8 cellular contexts compared by ENCODE assay signal in the genomic region with DNA sequence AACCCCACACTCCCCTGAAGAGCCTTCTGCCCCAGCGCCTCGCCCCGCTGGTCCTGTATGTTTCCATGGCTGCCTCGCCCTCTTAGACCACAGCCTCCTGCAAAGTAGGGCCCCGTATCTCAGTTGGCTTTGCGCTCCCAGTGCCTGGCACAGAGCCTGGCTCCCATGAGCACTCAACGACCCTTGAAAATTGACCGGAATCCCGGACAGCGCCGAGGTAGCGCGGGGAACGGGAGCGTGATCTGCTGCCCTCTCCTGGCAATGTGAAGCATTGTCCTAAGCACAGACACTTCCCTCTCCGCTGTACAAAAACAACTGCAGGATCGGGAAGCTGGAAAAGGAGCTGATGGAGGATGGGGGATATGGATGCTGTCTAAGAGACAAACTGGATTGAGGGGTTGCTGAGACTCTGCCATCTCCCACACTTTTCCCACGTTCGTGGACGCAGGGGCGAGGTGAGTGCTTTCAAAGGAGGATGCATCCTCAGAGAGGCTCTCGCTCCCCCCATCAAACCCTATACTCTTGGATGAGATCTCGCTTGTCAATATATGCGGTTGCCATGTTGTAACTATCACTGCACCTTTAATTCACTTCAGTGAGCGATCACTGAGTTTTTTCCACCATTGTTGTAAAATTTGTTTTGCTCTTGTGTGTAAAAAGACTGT. TPM values are rescaled to one million over a fixed set of nuclear protein-coding genes. Genes with fewer than 3 reads are reported as not detected.
DNase-seq lines count a peak whose midpoint lies in the region; ATAC-seq, FAIRE-seq and TF ChIP-seq lines count a peak whose summit lies in the region.

No MANE protein-coding gene starts in this region.

- peak; percentile 84 for FAIRE-seq in GM19239 (lab: Jason Lieb, UNC)

- no peaks in the 10 kb centered on the region for H3K9me3 Mint-ChIP-seq in activated CD4-positive, alpha-beta memory T cell treated with anti-CD3 and anti-CD28 coated beads for 36 hours
- no peaks in the 10 kb centered on the region for H3K9me3 Mint-ChIP-seq in effector memory CD8-positive, alpha-beta T cell
- H3K9me3 Mint-ChIP-seq in stimulated activated naive B cell treated with anti-CD40 and anti-IgM and Interleukin-4, amounts not matched to agents 10 μg/mL and 1 μg/mL and 100 μg/mL, for 72 hours, result no peaks in the 10 kb centered on the region

- no peak overlapping the region for H3K4ac ChIP-seq in mesendoderm (ENCODE audit: low read depth, low read length)

- H3K4me2 ChIP-seq in mesendoderm (ENCODE audit: low read length), result no peak overlapping the region

- DNase-seq in AG04449 (ENCODE audit: low read depth, low spot score) (no peak), GM19239 (ENCODE audit: insufficient read length, low spot score) (peak; percentile 44), NCI-H446 (lab: John Stamatoyannopoulos, UW) (peak; percentile 61 to 88), mesendoderm (peak; percentile 64), cortex of kidney (lab: John Stamatoyannopoulos, UW) (no peak)
- DNase-seq in activated CD4-positive, alpha-beta memory T cell treated with anti-CD3 and anti-CD28 coated beads for 36 hours, result peak; percentile 58
- peak; percentile 42 to 51 (median 43) for DNase-seq in effector memory CD8-positive, alpha-beta T cell
- DNase-seq in stimulated activated naive B cell treated with anti-CD40 and anti-IgM and Interleukin-4, amounts not matched to agents 10 μg/mL and 1 μg/mL and 100 μg/mL, for 72 hours, result peak; percentile 21

- no peaks in the 10 kb centered on the region for H3K4me1 ChIP-seq in mesendoderm (ENCODE audit: control insufficient read depth, low read depth, low read length)

- H3K27ac Mint-ChIP-seq in activated CD4-positive, alpha-beta memory T cell treated with anti-CD3 and anti-CD28 coated beads for 36 hours, result no peak overlapping the region
- peak overlapping the region in 1 of 2 donors; percentile 16 for H3K27ac Mint-ChIP-seq in effector memory CD8-positive, alpha-beta T cell
- no peak overlapping the region for H3K27ac Mint-ChIP-seq in stimulated activated naive B cell treated with anti-CD40 and anti-IgM and Interleukin-4, amounts not matched to agents 10 μg/mL and 1 μg/mL and 100 μg/mL, for 72 hours

- no peaks in the 10 kb centered on the region for H3K36me3 ChIP-seq in mesendoderm (ENCODE audit: control insufficient read depth, insufficient read depth, low read length)

- no peak overlapping the region for H3K23ac ChIP-seq in mesendoderm (ENCODE audit: low read length)

- no peak overlapping the region for H3K18ac ChIP-seq in mesendoderm (ENCODE audit: low read length)

- H3K4me1 Mint-ChIP-seq in activated CD4-positive, alpha-beta memory T cell treated with anti-CD3 and anti-CD28 coated beads for 36 hours (ENCODE audit: low read depth), result peaks cover 10% of the 10 kb centered on the region
- peaks cover 10 to 13% of the 10 kb centered on the region in 2 donors for H3K4me1 Mint-ChIP-seq in effector memory CD8-positive, alpha-beta T cell (ENCODE audit: low read depth in 2 of 2)
- H3K4me1 Mint-ChIP-seq in stimulated activated naive B cell treated with anti-CD40 and anti-IgM and Interleukin-4, amounts not matched to agents 10 μg/mL and 1 μg/mL and 100 μg/mL, for 72 hours, result peaks cover 11 to 14% of the 10 kb centered on the region in 2 donors

- H3K9ac ChIP-seq in mesendoderm (ENCODE audit: low read length), result no peak overlapping the region

- peak overlapping the region; percentile 48 for H3K4me3 Mint-ChIP-seq in activated CD4-positive, alpha-beta memory T cell treated with anti-CD3 and anti-CD28 coated beads for 36 hours
- peak overlapping the region; percentile 65 to 79 for H3K4me3 Mint-ChIP-seq in effector memory CD8-positive, alpha-beta T cell
- peak overlapping the region; percentile 84 to 86 for H3K4me3 Mint-ChIP-seq in stimulated activated naive B cell treated with anti-CD40 and anti-IgM and Interleukin-4, amounts not matched to agents 10 μg/mL and 1 μg/mL and 100 μg/mL, for 72 hours

- TF ChIP-seq CTCF in AG04449 (IDR thresholded peaks at IDR 0.05; ENCODE audit: insufficient read depth, low read length, missing control alignments), result peak; percentile 90

- peaks cover 10% of the 10 kb centered on the region for H3K27me3 Mint-ChIP-seq in activated CD4-positive, alpha-beta memory T cell treated with anti-CD3 and anti-CD28 coated beads for 36 hours
- H3K27me3 Mint-ChIP-seq in effector memory CD8-positive, alpha-beta T cell, result peaks cover 20 to 44% of the 10 kb centered on the region in 2 donors
- peaks cover 23 to 26% of the 10 kb centered on the region in 2 donors for H3K27me3 Mint-ChIP-seq in stimulated activated naive B cell treated with anti-CD40 and anti-IgM and Interleukin-4, amounts not matched to agents 10 μg/mL and 1 μg/mL and 100 μg/mL, for 72 hours

- H2BK5ac ChIP-seq in mesendoderm (ENCODE audit: low read length), result no peak overlapping the region

- no peak overlapping the region for H2BK15ac ChIP-seq in mesendoderm (replicated peaks; ENCODE audit: low read depth)

- no peaks in the 10 kb centered on the region for H3K27me3 ChIP-seq in mesendoderm (ENCODE audit: insufficient read depth, low read length, poor library complexity)

- intact Hi-C loops in activated CD4-positive, alpha-beta memory T cell treated with anti-CD3 and anti-CD28 coated beads for 36 hours (cut with micrococcal nuclease), result loop anchor here (1.0 kb wide), 1 partner anchor 101 kb away; no protein-coding TSS in a partner anchor

- H2AK5ac ChIP-seq in mesendoderm (ENCODE audit: low read length), result no peak overlapping the region

- H2BK120ac ChIP-seq in mesendoderm (ENCODE audit: low read depth, low read length), result no peak overlapping the region

- H3K79me1 ChIP-seq in mesendoderm (ENCODE audit: low read length), result no peaks in the 10 kb centered on the region

- POLR2A ChIA-PET in AG04449 (lab: Yijun Ruan, JAX), result no interaction called here
- POLR2A ChIA-PET in activated CD4-positive, alpha-beta memory T cell treated with anti-CD3 and anti-CD28 coated beads for 36 hours (lab: Charles Lee), result interaction anchor here (1.3 kb wide), 1 partner anchor 93 kb away, joined by 4 read pairs; no protein-coding TSS in a partner anchor

- peak overlapping the region; percentile 30 for H3K4me3 ChIP-seq in AG04449 (ENCODE audit: low read depth, low read length)
- no peak overlapping the region for H3K4me3 ChIP-seq in mesendoderm (ENCODE audit: low read length)

- no peaks in the 10 kb centered on the region for H3K79me2 ChIP-seq in mesendoderm (ENCODE audit: control insufficient read depth, insufficient read depth, low read length)

- H3K36me3 Mint-ChIP-seq in activated CD4-positive, alpha-beta memory T cell treated with anti-CD3 and anti-CD28 coated beads for 36 hours, result no peaks in the 10 kb centered on the region
- H3K36me3 Mint-ChIP-seq in effector memory CD8-positive, alpha-beta T cell (ENCODE audit: insufficient read depth), result peaks cover 4% of the 10 kb centered on the region
- no peaks in the 10 kb centered on the region for H3K36me3 Mint-ChIP-seq in stimulated activated naive B cell treated with anti-CD40 and anti-IgM and Interleukin-4, amounts not matched to agents 10 μg/mL and 1 μg/mL and 100 μg/mL, for 72 hours

- CTCF ChIA-PET in AG04449 (lab: Yijun Ruan, JAX), result interaction anchor here (0.6 to 4.4 kb wide), 34 partner anchors 9 to 258 kb away, joined by 3 to 28 read pairs (median 4); a partner anchor contains a TSS
- CTCF ChIA-PET in activated CD4-positive, alpha-beta memory T cell treated with anti-CD3 and anti-CD28 coated beads for 36 hours (lab: Charles Lee), result interaction anchor here (0.6 to 3.8 kb wide), 20 partner anchors 9 to 157 kb away, joined by 3 to 52 read pairs (median 4); a partner anchor contains a TSS

- no peak overlapping the region for H4K5ac ChIP-seq in mesendoderm (ENCODE audit: low read length)

- no peak overlapping the region for H3K27ac ChIP-seq in mesendoderm (ENCODE audit: low read depth, low read length)

- H4K8ac ChIP-seq in mesendoderm (ENCODE audit: low read depth, low read length), result no peak overlapping the region

- H3K56ac ChIP-seq in mesendoderm (ENCODE audit: low read length), result no peak overlapping the region

- WGBS in mesendoderm (ENCODE audit: extremely low coverage, insufficient coverage, low lambda C conversion rate), result no CpG with 5 or more reads among the region's 25 CpGs

- peak; percentile 90 for ATAC-seq in effector memory CD8-positive, alpha-beta T cell (replicated peaks)
- ATAC-seq in stimulated activated naive B cell treated with anti-CD40 and anti-IgM and Interleukin-4, amounts not matched to agents 10 μg/mL and 1 μg/mL and 100 μg/mL, for 72 hours (replicated peaks), result peak; percentile 82 to 90

RNA-seq across cellular contexts. Expression of a gene that starts 10.7 kb away (rescaled TPM):
- 100 to 1,000 TPM; 144 to 153 TPM for total RNA-seq in activated CD4-positive, alpha-beta memory T cell treated with anti-CD3 and anti-CD28 coated beads for 36 hours
- polyA plus RNA-seq in mesendoderm (2013, experiment 1 of 2), result 141 TPM
- polyA plus RNA-seq in mesendoderm (2013, experiment 2 of 2), result 140 TPM

RNA-seq across cellular contexts. Expression of a gene that starts 28.4 kb away (rescaled TPM):
- 10 to 100 TPM; 18.9 to 21.6 TPM for total RNA-seq in activated CD4-positive, alpha-beta memory T cell treated with anti-CD3 and anti-CD28 coated beads for 36 hours
- 12.8 TPM for polyA plus RNA-seq in mesendoderm (2013, experiment 1 of 2)
- 12.4 TPM for polyA plus RNA-seq in mesendoderm (2013, experiment 2 of 2)

RNA-seq across cellular contexts. Expression of a gene that starts 50.8 kb away (rescaled TPM):
- not detected for total RNA-seq in activated CD4-positive, alpha-beta memory T cell treated with anti-CD3 and anti-CD28 coated beads for 36 hours
- not detected for polyA plus RNA-seq in mesendoderm (2013, experiment 1 of 2)
- not detected for polyA plus RNA-seq in mesendoderm (2013, experiment 2 of 2)

Comparison
In these comparisons a context has a peak if more than half of its experiments do, and no peak if none do; other contexts are left out.
1. DNase-seq: peak in GM19239 (single experiment), NCI-H446 (2 of 2), activated CD4-positive, alpha-beta memory T cell treated with anti-CD3 and anti-CD28 coated beads for 36 hours (single experiment), effector memory CD8-positive, alpha-beta T cell (3 of 3), mesendoderm (single experiment) and stimulated activated naive B cell treated with anti-CD40 and anti-IgM and Interleukin-4, amounts not matched to agents 10 μg/mL and 1 μg/mL and 100 μg/mL, for 72 hours (single experiment); none in AG04449 (single experiment) and cortex of kidney (single experiment).
2. Peak in every context shown above with its lines, with median percentiles within 50 percentile points of each other: H3K4me3 Mint-ChIP-seq.